Comparison of ENCODE assay signal across 20 cellular contexts in the genomic region with DNA sequence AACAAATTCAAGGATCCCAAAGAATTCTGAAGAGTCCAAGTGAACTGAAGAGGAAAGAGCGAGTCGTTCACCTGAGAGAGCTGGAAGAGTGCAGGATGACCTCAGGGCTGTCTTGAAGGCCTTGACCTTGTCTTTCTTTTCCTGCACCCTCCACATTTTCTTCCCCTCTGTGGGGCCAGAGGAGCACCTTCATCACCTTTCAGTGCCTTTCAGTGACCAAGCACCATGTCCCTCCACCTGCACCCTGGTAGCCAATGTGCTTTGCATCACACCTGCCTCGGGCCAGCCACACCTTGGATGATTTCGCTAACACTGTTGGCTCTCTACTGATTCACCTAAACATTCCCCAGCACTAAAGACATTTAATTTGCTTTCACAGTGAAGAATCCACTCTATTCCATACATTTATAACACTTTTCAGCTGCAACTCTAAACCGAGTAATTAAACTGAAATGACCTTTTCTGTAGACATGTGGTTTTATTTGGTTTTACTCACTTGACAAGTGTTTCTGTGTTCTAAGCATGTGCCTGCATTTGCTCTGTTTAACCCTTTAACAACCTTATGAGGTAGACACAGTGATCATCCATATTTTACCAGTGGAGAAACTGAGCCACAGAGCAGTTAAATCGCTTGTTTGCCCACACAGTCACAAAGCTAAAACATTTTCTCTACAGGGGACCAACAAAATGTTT.
DNase-seq lines count a peak whose midpoint lies in the region; ATAC-seq, FAIRE-seq and TF ChIP-seq lines count a peak whose summit lies in the region.
"Had no signal": no experiment of that assay in that cellular context is flagged by ENCODE, and none has a peak within 500 bp of the region (broad histone marks: within the 10 kb centered on the region; RNA-seq: fewer than 3 reads in every experiment).

No MANE protein-coding gene starts in this region.

- CTCF ChIA-PET in HepG2 (lab: Yijun Ruan, JAX; ENCODE audit: low intra/inter-chr PET ratio, low total read pairs) (no interaction called here), SK-N-SH (lab: Yijun Ruan, JAX) (no interaction called here)

- no TSS peak for BruUV-seq in HepG2 (replicated peaks; lab: Mats Ljungman, UMichigan)

- intact Hi-C loops in HepG2 (cut with micrococcal nuclease; ENCODE audit: unreplicated experiment), result no loop called here
- intact Hi-C loops in right lobe of liver (cut with DNase I), result no loop called here
- intact Hi-C loops in posterior vena cava (cut with DNase I), result no loop called here

- TF ChIP-seq RAD21 in HepG2 (CRISPR knock-in tag; IDR thresholded peaks at IDR 0.05), result no peak
- TF ChIP-seq RAD21 in SK-N-SH (IDR thresholded peaks at IDR 0.05; ENCODE audit: low read length), result no peak

- no peaks in the 10 kb centered on the region for H3K9me3 ChIP-seq in HepG2 (ENCODE audit: low read length)
- H3K9me3 ChIP-seq in right lobe of liver, result no peaks in the 10 kb centered on the region
- no peaks in the 10 kb centered on the region for H3K9me3 ChIP-seq in SK-N-SH

- 5% methylated on average over 6 of the region's 6 CpGs for WGBS in HepG2 (ENCODE audit: low lambda C conversion rate)
- 82% methylated on average over 6 of the region's 6 CpGs for WGBS in right lobe of liver (ENCODE audit: insufficient coverage, low coverage, low lambda C conversion rate, missing lambda C conversion rate)
- 35% methylated on average over 6 of the region's 6 CpGs for whole genome bisulfite sequencing in SK-N-SH (ENCODE audit: low lambda C conversion rate)

- no peaks in the 10 kb centered on the region for H4K20me1 ChIP-seq in HepG2 (ENCODE audit: insufficient read depth, low read length)
- no peaks in the 10 kb centered on the region for H4K20me1 ChIP-seq in SK-N-SH (ENCODE audit: insufficient read depth)

- ATAC-seq in HepG2 (no peak), right lobe of liver (no peak)
- ATAC-seq: GM23338 had no signal

- no peaks in the 10 kb centered on the region for H3K9me2 ChIP-seq in SK-N-SH

- TF ChIP-seq CTCF in HepG2 (CRISPR knock-in tag; IDR thresholded peaks at IDR 0.05) (no peak), right lobe of liver (IDR thresholded peaks at IDR 0.05) (no peak), SK-N-SH (IDR thresholded peaks at IDR 0.05) (no peak)

- H3K4me1 ChIP-seq in HepG2 (ENCODE audit: insufficient read depth, low read length) (no peaks in the 10 kb centered on the region), right lobe of liver (no peaks in the 10 kb centered on the region), SK-N-SH (ENCODE audit: control insufficient read depth in 1 of 2, insufficient read depth in 2 of 2, low read depth in 1 of 2, low read length in 1 of 2) (no peaks in the 10 kb centered on the region)
- H3K4me1 ChIP-seq: Caco-2 had no signal

- H3K79me2 ChIP-seq in HepG2 (ENCODE audit: insufficient read depth, low read length) (no peaks in the 10 kb centered on the region), SK-N-SH (ENCODE audit: insufficient read depth) (no peaks in the 10 kb centered on the region)

- H3K36me3 ChIP-seq in HepG2 (replicated peaks in 1 of 2; ENCODE audit: control insufficient read depth in 1 of 2, insufficient read depth in 2 of 2, low read length in 2 of 2) (no peaks in the 10 kb centered on the region), right lobe of liver (no peaks in the 10 kb centered on the region), SK-N-SH (replicated peaks in 1 of 2; ENCODE audit: control insufficient read depth in 1 of 2, insufficient read depth in 2 of 2, low read length in 1 of 2) (no peaks in the 10 kb centered on the region)

- TF ChIP-seq EP300 in HepG2 (IDR thresholded peaks at IDR 0.05; ENCODE audit: low read depth in 2 of 2, low read length in 2 of 2) (no peak), HepG2 (CRISPR knock-in tag; IDR thresholded peaks at IDR 0.05; ENCODE audit: borderline replicate concordance) (no peak), SK-N-SH (IDR thresholded peaks at IDR 0.05; ENCODE audit: borderline replicate concordance in 1 of 2, low read depth in 1 of 2, low read length in 1 of 2) (no peak)

- no peak overlapping the region for H3K9ac ChIP-seq in HepG2 (ENCODE audit: insufficient read depth, low read depth, low read length)
- H3K9ac ChIP-seq in SK-N-SH, result no peak overlapping the region

- FAIRE-seq in HepG2 (lab: Jason Lieb, UNC), result no peak
- FAIRE-seq: A204.1, D721Med, GM12892, GM18507, H54 had no signal

- H2AFZ ChIP-seq in HepG2 (ENCODE audit: low read length), result no peak overlapping the region
- H2AFZ ChIP-seq in SK-N-SH (ENCODE audit: low read depth), result no peak overlapping the region
- H2AFZ ChIP-seq: GM23338 had no signal

- in situ Hi-C loops in HepG2 (cut with HindIII; ENCODE audit: extremely low pct_ligation_motif_present, low pct_unique_long_range_greater_than_20kb), result no loop called here

- H3K4me3 ChIP-seq in HepG2 (replicated peaks in 1 of 3; ENCODE audit: insufficient read depth in 1 of 3, low read depth in 2 of 3, low read length in 3 of 3) (no peak overlapping the region), right lobe of liver (no peak overlapping the region), SK-N-SH (ENCODE audit: low read depth in 2 of 2, low read length in 1 of 2) (no peak overlapping the region)
- H3K4me3 ChIP-seq: GM23338 had no signal

- H3K27ac ChIP-seq in HepG2 (ENCODE audit: extremely low read length, insufficient read depth, low read length), result no peak overlapping the region
- H3K27ac ChIP-seq in right lobe of liver, result no peak overlapping the region
- H3K27ac ChIP-seq in SK-N-SH (ENCODE audit: low read depth in 2 of 2, low read length in 1 of 2), result no peak overlapping the region
- H3K27ac ChIP-seq: C4-2B had no signal

- H3K27me3 ChIP-seq in HepG2 (ENCODE audit: control insufficient read depth in 1 of 2, insufficient read depth in 2 of 2, low read length in 2 of 2) (peaks cover 2 to 21% of the 10 kb centered on the region in 2 experiments; a peak in 4 of 5 replicates), right lobe of liver (no peaks in the 10 kb centered on the region), SK-N-SH (ENCODE audit: insufficient read depth) (no peaks in the 10 kb centered on the region; the same call in 1 of the 2 replicates)

- no peak overlapping the region for H3K4me2 ChIP-seq in HepG2 (ENCODE audit: low read depth, low read length)
- no peak overlapping the region for H3K4me2 ChIP-seq in SK-N-SH
- H3K4me2 ChIP-seq: GM23338 had no signal

- no peak for TF ChIP-seq POLR2A in HepG2 (IDR thresholded peaks at IDR 0.05; ENCODE audit: insufficient read depth in 1 of 2, low read depth in 2 of 2, low read length in 2 of 2)
- no peak for TF ChIP-seq POLR2A in right lobe of liver (IDR thresholded peaks at IDR 0.05)

- POLR2A ChIA-PET in HepG2 (lab: Yijun Ruan, JAX), result no interaction called here
- POLR2A ChIA-PET in SK-N-SH (lab: Yijun Ruan, JAX), result no interaction called here

- DNase-seq in HepG2 (ENCODE audit: low spot score), result no peak
- no peak for DNase-seq in right lobe of liver
- DNase-seq in islet precursor cell, result peak; percentile 17
- DNase-seq in posterior vena cava (ENCODE audit: low spot score), result peak; percentile 14
- no peak for DNase-seq in DMS 273 (lab: John Stamatoyannopoulos, UW; ENCODE audit: unreplicated experiment)
- no peak for DNase-seq in SK-N-SH
- no peak for DNase-seq in NCI-H187 (lab: John Stamatoyannopoulos, UW)
- DNase-seq: AML-193, Caco-2, DMS153, DMS79, GDM1, HCEC 1CT had no signal

- H3F3A ChIP-seq in SK-N-SH (replicated peaks; ENCODE audit: insufficient read depth), result no peaks in the 10 kb centered on the region

TF ChIP-seq in HepG2, 621 proteins besides CTCF, POLR2A, EP300 and RAD21:
- TF ChIP-seq, protein P1, sequence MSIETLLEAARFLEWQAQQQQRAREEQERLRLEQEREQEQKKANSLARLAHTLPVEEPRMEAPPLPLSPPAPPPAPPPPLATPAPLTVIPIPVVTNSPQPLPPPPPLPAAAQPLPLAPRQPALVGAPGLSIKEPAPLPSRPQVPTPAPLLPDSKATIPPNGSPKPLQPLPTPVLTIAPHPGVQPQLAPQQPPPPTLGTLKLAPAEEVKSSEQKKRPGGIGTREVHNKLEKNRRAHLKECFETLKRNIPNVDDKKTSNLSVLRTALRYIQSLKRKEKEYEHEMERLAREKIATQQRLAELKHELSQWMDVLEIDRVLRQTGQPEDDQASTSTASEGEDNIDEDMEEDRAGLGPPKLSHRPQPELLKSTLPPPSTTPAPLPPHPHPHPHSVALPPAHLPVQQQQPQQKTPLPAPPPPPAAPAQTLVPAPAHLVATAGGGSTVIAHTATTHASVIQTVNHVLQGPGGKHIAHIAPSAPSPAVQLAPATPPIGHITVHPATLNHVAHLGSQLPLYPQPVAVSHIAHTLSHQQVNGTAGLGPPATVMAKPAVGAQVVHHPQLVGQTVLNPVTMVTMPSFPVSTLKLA (IDR thresholded peaks at IDR 0.05), result peak; percentile 96
- no peak for TF ChIP-seq ZNF484 (CRISPR knock-in tag; IDR thresholded peaks at IDR 0.05; ENCODE audit: borderline replicate concordance, low read depth)

TF ChIP-seq in SK-N-SH, 30 proteins besides CTCF, POLR2A, EP300 and RAD21 (continues in another document):
- TF ChIP-seq FOXJ3 (CRISPR knock-in tag; IDR thresholded peaks at IDR 0.05) (no peak), FOXM1 (IDR thresholded peaks at IDR 0.05; ENCODE audit: low read depth) (no peak), NRF1 (IDR thresholded peaks at IDR 0.05; ENCODE audit: low read depth, low read length) (no peak), NFIC (IDR thresholded peaks at IDR 0.05; ENCODE audit: borderline replicate concordance) (no peak), SMC3 (IDR thresholded peaks at IDR 0.05; ENCODE audit: low read depth, low read length) (no peak)
- TF ChIP-seq, protein P2, sequence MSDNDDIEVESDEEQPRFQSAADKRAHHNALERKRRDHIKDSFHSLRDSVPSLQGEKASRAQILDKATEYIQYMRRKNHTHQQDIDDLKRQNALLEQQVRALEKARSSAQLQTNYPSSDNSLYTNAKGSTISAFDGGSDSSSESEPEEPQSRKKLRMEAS (IDR thresholded peaks at IDR 0.05; ENCODE audit: low read depth), result no peak
- TF ChIP-seq, protein P3, sequence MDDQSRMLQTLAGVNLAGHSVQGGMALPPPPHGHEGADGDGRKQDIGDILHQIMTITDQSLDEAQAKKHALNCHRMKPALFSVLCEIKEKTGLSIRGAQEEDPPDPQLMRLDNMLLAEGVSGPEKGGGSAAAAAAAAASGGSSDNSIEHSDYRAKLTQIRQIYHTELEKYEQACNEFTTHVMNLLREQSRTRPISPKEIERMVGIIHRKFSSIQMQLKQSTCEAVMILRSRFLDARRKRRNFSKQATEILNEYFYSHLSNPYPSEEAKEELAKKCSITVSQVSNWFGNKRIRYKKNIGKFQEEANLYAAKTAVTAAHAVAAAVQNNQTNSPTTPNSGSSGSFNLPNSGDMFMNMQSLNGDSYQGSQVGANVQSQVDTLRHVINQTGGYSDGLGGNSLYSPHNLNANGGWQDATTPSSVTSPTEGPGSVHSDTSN (IDR thresholded peaks at IDR 0.05), result no peak

Comparison
In these comparisons a context has a peak if more than half of its experiments do, and no peak if none do; other contexts are left out.
1. DNase-seq: peak in islet precursor cell (single experiment) and posterior vena cava (single experiment); none in HepG2 (single experiment), right lobe of liver (0 of 3), DMS 273 (single experiment), SK-N-SH (single experiment) and NCI-H187 (0 of 2).